13 cellular contexts compared by ENCODE assay signal in the genomic region with DNA sequence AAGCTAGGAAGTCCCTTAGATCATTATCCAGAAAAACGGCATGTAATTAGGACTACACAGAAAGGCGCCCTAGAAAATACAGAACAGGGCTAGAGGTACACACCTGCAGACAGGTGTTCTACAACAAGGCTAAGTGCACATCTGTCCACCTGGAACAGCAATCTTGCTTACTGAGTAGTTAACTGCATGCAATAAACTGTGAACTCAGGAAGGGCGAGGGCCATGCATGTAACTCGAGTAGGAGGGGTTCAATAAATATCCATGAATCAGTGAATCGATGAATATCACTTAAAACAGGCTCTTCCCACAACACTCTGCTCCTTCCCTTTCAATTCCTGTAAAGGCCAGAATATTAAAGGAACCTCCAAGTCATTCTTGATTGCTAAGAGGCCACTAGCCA. TPM values are rescaled to one million over a fixed set of nuclear protein-coding genes. Genes with fewer than 3 reads are reported as not detected.
DNase-seq lines count a peak whose midpoint lies in the region; ATAC-seq and TF ChIP-seq lines count a peak whose summit lies in the region.
"Had no signal": no experiment of that assay in that cellular context is flagged by ENCODE, and none has a peak within 500 bp of the region (broad histone marks: within the 10 kb centered on the region; RNA-seq: fewer than 3 reads in every experiment).

No MANE protein-coding gene starts in this region.

- POLR2A ChIA-PET in HEK293 (lab: Yijun Ruan, JAX) (no interaction called here), GM10248 (lab: Yijun Ruan, JAX) (no interaction called here)

- H3K4me1 ChIP-seq in HEK293 (ENCODE audit: control insufficient read depth, insufficient read depth, low read length) = peaks cover 10% of the 10 kb centered on the region
- H3K4me1 ChIP-seq in body of pancreas = peaks cover 44% of the 10 kb centered on the region
- peaks cover 11% of the 10 kb centered on the region for H3K4me1 ChIP-seq in skeletal muscle satellite cell (ENCODE audit: control insufficient read depth, insufficient read depth, low read length)

- no peak for TF ChIP-seq POLR2A in body of pancreas (IDR thresholded peaks at IDR 0.05)

- H3K4me3 ChIP-seq in HEK293 (ENCODE audit: low read depth, low read length) (no peak overlapping the region), body of pancreas (no peak overlapping the region), skeletal muscle satellite cell (ENCODE audit: low read length) (peak overlapping the region; percentile 58)
- H3K4me3 ChIP-seq: BLaER1 treated with 17β-estradiol and CSF1 and Interleukin-3, amounts not matched to agents 10 nM and 100 nM; SK-N-MC; testis had no signal

- H3K36me3 ChIP-seq in HEK293 (ENCODE audit: control insufficient read depth in 2 of 2, insufficient read depth in 1 of 2, low read length in 2 of 2) = no peaks in the 10 kb centered on the region; a peak in 1 of 3 replicates
- H3K36me3 ChIP-seq in body of pancreas (replicated peaks in 1 of 2; ENCODE audit: insufficient read depth in 1 of 2, low read depth in 2 of 2) = no peaks in the 10 kb centered on the region
- H3K36me3 ChIP-seq in skeletal muscle satellite cell (ENCODE audit: insufficient read depth, low read length) = no peaks in the 10 kb centered on the region

- H3K27me3 ChIP-seq in body of pancreas (no peaks in the 10 kb centered on the region), skeletal muscle satellite cell (ENCODE audit: control insufficient read depth, insufficient read depth, low read length) (no peaks in the 10 kb centered on the region)
- H3K27me3 ChIP-seq: BLaER1 treated with 17β-estradiol and CSF1 and Interleukin-3, amounts not matched to agents 10 nM and 100 nM; testis had no signal

- peak overlapping the region; percentile 63 for H3K9ac ChIP-seq in skeletal muscle satellite cell (ENCODE audit: low read depth, low read length)
- H3K9ac ChIP-seq: BLaER1 treated with 17β-estradiol and CSF1 and Interleukin-3, amounts not matched to agents 10 nM and 100 nM had no signal

- H3K4me2 ChIP-seq in skeletal muscle satellite cell (ENCODE audit: low read length) = peak overlapping the region; percentile 80

- no peak overlapping the region for H3K27ac ChIP-seq in HEK293 (ENCODE audit: extremely low read depth, low read depth, low read length)
- peak overlapping the region in 3 of 4 donors; percentile 23 to 59 (median 35) for H3K27ac ChIP-seq in body of pancreas
- H3K27ac ChIP-seq: BLaER1 treated with 17β-estradiol and CSF1 and Interleukin-3, amounts not matched to agents 10 nM and 100 nM; SK-N-MC; testis had no signal

- 48 to 56% methylated on average over 5 of the region's 5 CpGs for WGBS in body of pancreas, 2 donors

- TF ChIP-seq CTCF in HEK293 (tag by site-specific recombination; IDR thresholded peaks at IDR 0.05) (no peak), body of pancreas (IDR thresholded peaks at IDR 0.05) (no peak), GM10248 (IDR thresholded peaks at IDR 0.05; ENCODE audit: control extremely low read depth, extremely low read depth, low read depth, missing control alignments) (no peak)

- DNase-seq in body of pancreas = no peak
- peak; percentile 41 for DNase-seq in left kidney (ENCODE audit: low read depth, low spot score)
- DNase-seq in GM03348 (ENCODE audit: low spot score) = no peak
- DNase-seq in GM10248 (ENCODE audit: extremely low spot score) = no peak
- DNase-seq in pons (ENCODE audit: low spot score) = no peak
- no peak for DNase-seq in stimulated activated CD4-positive, alpha-beta T cell treated with anti-CD3 and anti-CD28 coated beads, Interleukin-2, amount 100 ng/mL, for 48 hours
- DNase-seq: activated gamma-delta T cell, NCI-H2107, testis had no signal

- intact Hi-C loops in body of pancreas (cut with DNase I) = no loop called here

- CTCF ChIA-PET in HEK293 (lab: Yijun Ruan, JAX) (no interaction called here), GM10248 (lab: Yijun Ruan, JAX) (interaction anchor here (1.2 kb wide), 1 partner anchor 24 kb away, joined by 3 read pairs; no protein-coding TSS in a partner anchor)

- no peaks in the 10 kb centered on the region for H3K9me3 ChIP-seq in HEK293 (ENCODE audit: control insufficient read depth, insufficient read depth, low read depth, low read length)
- H3K9me3 ChIP-seq in body of pancreas = no peaks in the 10 kb centered on the region
- no peaks in the 10 kb centered on the region for H3K9me3 ChIP-seq in skeletal muscle satellite cell (replicated peaks; ENCODE audit: low read length)
- H3K9me3 ChIP-seq: BLaER1 treated with 17β-estradiol and CSF1 and Interleukin-3, amounts not matched to agents 10 nM and 100 nM; testis had no signal

- no peak for ATAC-seq in body of pancreas

TF ChIP-seq in HEK293, 187 proteins besides CTCF, POLR2A, EP300 and RAD21:
- TF ChIP-seq ZBTB17 (tag by site-specific recombination; IDR thresholded peaks at IDR 0.05) (peak; percentile 60), ZNF777 (tag by site-specific recombination; IDR thresholded peaks at IDR 0.05; ENCODE audit: borderline replicate concordance) (no peak)
TF ChIP-seq in HEK293: peak in this region for 1.

RNA-seq across cellular contexts. Expression of a gene that starts 22.0 kb away (rescaled TPM):
- total RNA-seq in body of pancreas = 10 to 100 TPM; 22.1 to 29.1 TPM
- 15.3 and 16.2 TPM in 2 replicates for total RNA-seq in skeletal muscle satellite cell (2012; rRNA removed)
